8 cellular contexts compared by ENCODE assay signal in the genomic region with DNA sequence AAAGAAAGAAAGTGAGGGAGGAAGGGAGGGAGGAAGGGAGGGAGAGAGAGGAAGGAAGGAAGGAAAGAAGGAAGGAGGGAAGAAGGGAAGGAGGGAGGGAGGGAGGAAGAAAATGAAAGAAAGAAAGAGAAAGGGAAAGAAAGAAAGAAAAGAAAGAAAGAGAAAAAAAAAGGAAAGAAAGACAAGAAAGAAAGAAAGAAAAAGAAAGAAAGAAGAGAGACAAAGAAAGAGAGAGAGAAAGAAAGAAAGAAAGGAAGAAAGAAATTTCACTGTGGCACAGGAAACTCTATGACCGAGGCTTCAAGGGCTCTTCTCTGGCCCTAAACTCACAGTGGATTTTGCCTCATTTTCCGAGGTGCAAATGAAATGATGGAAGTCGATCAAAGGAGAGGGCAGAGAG.
DNase-seq lines count a peak whose midpoint lies in the region; ATAC-seq, FAIRE-seq and TF ChIP-seq lines count a peak whose summit lies in the region.
"Not testable (repeated sequence)": the region's sequence is repeated elsewhere in the genome, so short reads cannot be mapped to it uniquely, and the experiment has no call there.

No MANE protein-coding gene starts in this region.

- H3K27ac Mint-ChIP-seq in H9; T-helper 17 cell; activated CD8-positive, alpha-beta T cell treated with anti-CD3 and anti-CD28 coated beads for 36 hours; central memory CD8-positive, alpha-beta T cell (ENCODE audit: low read depth); naive B cell: not testable (repeated sequence)
- H3K27ac Mint-ChIP-seq in activated naive CD4-positive, alpha-beta T cell treated with anti-CD3 and anti-CD28 coated beads for 36 hours = peak overlapping the region; percentile 30
- H3K27ac Mint-ChIP-seq in stimulated activated memory B cell treated with anti-CD40 and anti-IgM and Interleukin-4, amounts not matched to agents 10 μg/mL and 1 μg/mL and 100 μg/mL, for 72 hours = peak overlapping the region; percentile 39

- H3K4ac ChIP-seq in H9 (ENCODE audit: low read depth, low read length) = not testable (repeated sequence)

- TF ChIP-seq CTCF in A549 (IDR thresholded peaks at IDR 0.05); H9 (conservative IDR thresholded peaks at IDR 0.05); activated CD8-positive, alpha-beta T cell treated with anti-CD3 and anti-CD28 coated beads for 36 hours (IDR thresholded peaks at IDR 0.05): not testable (repeated sequence)

- H3K4me1 Mint-ChIP-seq in H9; T-helper 17 cell; activated CD8-positive, alpha-beta T cell treated with anti-CD3 and anti-CD28 coated beads for 36 hours (ENCODE audit: low read depth); activated naive CD4-positive, alpha-beta T cell treated with anti-CD3 and anti-CD28 coated beads for 36 hours (ENCODE audit: low read depth); central memory CD8-positive, alpha-beta T cell; naive B cell; stimulated activated memory B cell treated with anti-CD40 and anti-IgM and Interleukin-4, amounts not matched to agents 10 μg/mL and 1 μg/mL and 100 μg/mL, for 72 hours: not testable (repeated sequence)

- H2BK20ac ChIP-seq in H9 (ENCODE audit: low read depth, low read length, poor library complexity, severe bottlenecking) = not testable (repeated sequence)

- not testable (repeated sequence) for H3K56ac ChIP-seq in H9 (ENCODE audit: insufficient read length, low read depth, low read length)

- not testable (repeated sequence) for ATAC-seq in A549; T-helper 17 cell; activated CD8-positive, alpha-beta T cell treated with anti-CD3 and anti-CD28 coated beads for 36 hours; central memory CD8-positive, alpha-beta T cell (replicated peaks; ENCODE audit: extremely low read depth, poor library complexity, severe bottlenecking); naive B cell (ENCODE audit: low read depth in 2 of 2); stimulated activated memory B cell treated with anti-CD40 and anti-IgM and Interleukin-4, amounts not matched to agents 10 μg/mL and 1 μg/mL and 100 μg/mL, for 72 hours

- POLR2A ChIA-PET in A549 (lab: Yijun Ruan, JAX); activated CD8-positive, alpha-beta T cell treated with anti-CD3 and anti-CD28 coated beads for 36 hours (lab: Charles Lee): not testable (repeated sequence)

- not testable (repeated sequence) for H3K18ac ChIP-seq in H9 (ENCODE audit: insufficient read length, low read depth, low read length)

- TF ChIP-seq EP300 in A549 (IDR thresholded peaks at IDR 0.05) = not testable (repeated sequence)

- H2BK5ac ChIP-seq in H9 (ENCODE audit: insufficient read length, low read length) = not testable (repeated sequence)

- not testable (repeated sequence) for H4K8ac ChIP-seq in H9 (replicated peaks; ENCODE audit: insufficient read length, low read depth, low read length)

- H3K4me2 ChIP-seq in A549 = peak overlapping the region; percentile 61
- H3K4me2 ChIP-seq in H9 (ENCODE audit: insufficient read depth, insufficient read length, low read length) = not testable (repeated sequence)

- not testable (repeated sequence) for H3K9me3 ChIP-seq in A549; H9 (ENCODE audit: control insufficient read depth, low read depth, low read length); T-helper 17 cell (ENCODE audit: control insufficient read depth, low read length, poor library complexity, severe bottlenecking)

- peak overlapping the region; percentile 50 to 67 for H3K4me3 Mint-ChIP-seq in H9
- H3K4me3 Mint-ChIP-seq in T-helper 17 cell = peak overlapping the region; percentile 69
- peak overlapping the region; percentile 48 for H3K4me3 Mint-ChIP-seq in activated CD8-positive, alpha-beta T cell treated with anti-CD3 and anti-CD28 coated beads for 36 hours
- peak overlapping the region; percentile 65 for H3K4me3 Mint-ChIP-seq in activated naive CD4-positive, alpha-beta T cell treated with anti-CD3 and anti-CD28 coated beads for 36 hours
- H3K4me3 Mint-ChIP-seq in central memory CD8-positive, alpha-beta T cell = peak overlapping the region; percentile 69
- peak overlapping the region in 6 of 8 donors; percentile 2 to 91 (median 63) for H3K4me3 Mint-ChIP-seq in naive B cell
- H3K4me3 Mint-ChIP-seq in stimulated activated memory B cell treated with anti-CD40 and anti-IgM and Interleukin-4, amounts not matched to agents 10 μg/mL and 1 μg/mL and 100 μg/mL, for 72 hours = peak overlapping the region; percentile 31

- TF ChIP-seq POLR2A in A549 (IDR thresholded peaks at IDR 0.05; ENCODE audit: low read length) = not testable (repeated sequence)

- H3K9me3 Mint-ChIP-seq in H9; activated CD8-positive, alpha-beta T cell treated with anti-CD3 and anti-CD28 coated beads for 36 hours; activated naive CD4-positive, alpha-beta T cell treated with anti-CD3 and anti-CD28 coated beads for 36 hours; central memory CD8-positive, alpha-beta T cell; naive B cell; stimulated activated memory B cell treated with anti-CD40 and anti-IgM and Interleukin-4, amounts not matched to agents 10 μg/mL and 1 μg/mL and 100 μg/mL, for 72 hours: not testable (repeated sequence)

- peak overlapping the region; percentile 35; the same call in 2 of the 3 replicates for H3K4me3 ChIP-seq in A549

- not testable (repeated sequence) for H3K27me3 ChIP-seq in H9 (ENCODE audit: insufficient read depth, low read length)

- H4K91ac ChIP-seq in H9 (ENCODE audit: insufficient read length, low read depth, low read length) = not testable (repeated sequence)

- not testable (repeated sequence) for H4K5ac ChIP-seq in H9 (ENCODE audit: insufficient read length, low read depth, low read length)

- H3K23me2 ChIP-seq in H9 (ENCODE audit: insufficient read length, low read depth, low read length, poor library complexity, severe bottlenecking) = not testable (repeated sequence)

- not testable (repeated sequence) for H2BK120ac ChIP-seq in H9 (ENCODE audit: low read depth, low read length, poor library complexity, severe bottlenecking)

- not testable (repeated sequence) for H3K79me1 ChIP-seq in H9 (ENCODE audit: insufficient read depth, low read depth, low read length, poor library complexity, severe bottlenecking)

- TF ChIP-seq RAD21 in A549 (conservative IDR thresholded peaks at IDR 0.05 in 1 of 2, IDR thresholded peaks at IDR 0.05 in 1 of 2) = not testable (repeated sequence)

- H4K20me1 ChIP-seq in H9 (ENCODE audit: control insufficient read depth, insufficient read depth, insufficient read length) = not testable (repeated sequence)

- WGBS in A549 (ENCODE audit: missing lambda C conversion rate) = 9% methylated on average over 3 of the region's 3 CpGs
- WGBS in H9 (ENCODE audit: extremely low coverage, insufficient read length, low lambda C conversion rate) = no CpG with 5 or more reads among the region's 3 CpGs

- H3K36me3 Mint-ChIP-seq in H9 (ENCODE audit: insufficient read depth in 1 of 3, low read depth in 3 of 3); T-helper 17 cell (ENCODE audit: low read depth); activated CD8-positive, alpha-beta T cell treated with anti-CD3 and anti-CD28 coated beads for 36 hours (ENCODE audit: low read depth); activated naive CD4-positive, alpha-beta T cell treated with anti-CD3 and anti-CD28 coated beads for 36 hours (ENCODE audit: low read depth); central memory CD8-positive, alpha-beta T cell (ENCODE audit: insufficient read depth); stimulated activated memory B cell treated with anti-CD40 and anti-IgM and Interleukin-4, amounts not matched to agents 10 μg/mL and 1 μg/mL and 100 μg/mL, for 72 hours: not testable (repeated sequence)
- H3K36me3 Mint-ChIP-seq in naive B cell = peaks cover 0 to 10% of the 10 kb centered on the region in 2 donors

- H3K4me1 ChIP-seq in A549; H9 (ENCODE audit: insufficient read depth, low read length): not testable (repeated sequence)

- DNase-seq in A549 (ENCODE audit: low read depth in 1 of 2, low spot score in 1 of 2); H9; T-helper 17 cell; activated CD8-positive, alpha-beta T cell treated with anti-CD3 and anti-CD28 coated beads for 36 hours; activated naive CD4-positive, alpha-beta T cell treated with anti-CD3 and anti-CD28 coated beads for 36 hours; central memory CD8-positive, alpha-beta T cell (ENCODE audit: low spot score in 2 of 2); naive B cell: not testable (repeated sequence)

- H3K14ac ChIP-seq in H9 (ENCODE audit: insufficient read depth, low read length) = not testable (repeated sequence)

- H3K27ac ChIP-seq in A549 = peak overlapping the region in 1 of 2 experiments; percentile 67; a peak in 1 of 6 replicates
- not testable (repeated sequence) for H3K27ac ChIP-seq in H9 (ENCODE audit: insufficient read length, low read depth, low read length)

- not testable (repeated sequence) for H2BK12ac ChIP-seq in H9 (ENCODE audit: insufficient read length, low read depth, low read length)

- not testable (repeated sequence) for H2BK15ac ChIP-seq in H9 (ENCODE audit: low read depth, low read length)

- H3K23ac ChIP-seq in H9 (ENCODE audit: insufficient read length, low read depth, low read length) = not testable (repeated sequence)

- H2AFZ ChIP-seq in H9 (ENCODE audit: low read length) = not testable (repeated sequence)

- peaks cover 13% of the 10 kb centered on the region for H3K27me3 Mint-ChIP-seq in H9 (ENCODE audit: low read depth)
- H3K27me3 Mint-ChIP-seq in T-helper 17 cell; activated CD8-positive, alpha-beta T cell treated with anti-CD3 and anti-CD28 coated beads for 36 hours; activated naive CD4-positive, alpha-beta T cell treated with anti-CD3 and anti-CD28 coated beads for 36 hours (ENCODE audit: low read depth): not testable (repeated sequence)
- H3K27me3 Mint-ChIP-seq in central memory CD8-positive, alpha-beta T cell = peaks cover 13% of the 10 kb centered on the region
- peaks cover 5 to 11% (median 10%) of the 10 kb centered on the region in 3 donors for H3K27me3 Mint-ChIP-seq in naive B cell
- peaks cover 12% of the 10 kb centered on the region for H3K27me3 Mint-ChIP-seq in stimulated activated memory B cell treated with anti-CD40 and anti-IgM and Interleukin-4, amounts not matched to agents 10 μg/mL and 1 μg/mL and 100 μg/mL, for 72 hours

- FAIRE-seq in A549 (lab: Jason Lieb, UNC) = not testable (repeated sequence)

- intact Hi-C loops in activated CD8-positive, alpha-beta T cell treated with anti-CD3 and anti-CD28 coated beads for 36 hours (cut with micrococcal nuclease) = not testable (repeated sequence)
- intact Hi-C loops in activated naive CD4-positive, alpha-beta T cell treated with anti-CD3 and anti-CD28 coated beads for 36 hours (cut with micrococcal nuclease) = loop anchor here (10.0 kb wide), 1 partner anchor 303 kb away; no protein-coding TSS in a partner anchor

- H3K79me2 ChIP-seq in H9 (ENCODE audit: insufficient read depth, low read length) = not testable (repeated sequence)

- H3T11ph ChIP-seq in H9 (ENCODE audit: low read length) = not testable (repeated sequence)

- H2AK5ac ChIP-seq in H9 (ENCODE audit: insufficient read length, low read length) = not testable (repeated sequence)

- not testable (repeated sequence) for H3K9ac ChIP-seq in H9 (ENCODE audit: extremely low read depth, insufficient read length, low read length)

- CTCF ChIA-PET in A549 (lab: Yijun Ruan, JAX); activated CD8-positive, alpha-beta T cell treated with anti-CD3 and anti-CD28 coated beads for 36 hours (lab: Charles Lee); activated naive CD4-positive, alpha-beta T cell treated with anti-CD3 and anti-CD28 coated beads for 36 hours (lab: Charles Lee): not testable (repeated sequence)
